ENCODE assay signal across 1 cellular context in genomic region chr7:100568176-100568935, GRCh38.
TF ChIP-seq lines count a peak whose summit lies in the region.

No MANE protein-coding gene starts in this region.

TF ChIP-seq in HepG2, 621 proteins besides CTCF, POLR2A, EP300 and RAD21 (continued from another document and continues in another):
- TF ChIP-seq ZUFSP (CRISPR knock-in tag; IDR thresholded peaks at IDR 0.05; ENCODE audit: borderline replicate concordance): no peak
- TF ChIP-seq PCBP2 (optimal IDR thresholded peaks at IDR 0.05; ENCODE audit: low read depth, low read length, poor library complexity, severe bottlenecking): no peak
- TF ChIP-seq ZNF225 (CRISPR knock-in tag; IDR thresholded peaks at IDR 0.05): no peak
- no peak for TF ChIP-seq PHF8 (CRISPR knock-in tag; IDR thresholded peaks at IDR 0.05)
- TF ChIP-seq, protein P1, sequence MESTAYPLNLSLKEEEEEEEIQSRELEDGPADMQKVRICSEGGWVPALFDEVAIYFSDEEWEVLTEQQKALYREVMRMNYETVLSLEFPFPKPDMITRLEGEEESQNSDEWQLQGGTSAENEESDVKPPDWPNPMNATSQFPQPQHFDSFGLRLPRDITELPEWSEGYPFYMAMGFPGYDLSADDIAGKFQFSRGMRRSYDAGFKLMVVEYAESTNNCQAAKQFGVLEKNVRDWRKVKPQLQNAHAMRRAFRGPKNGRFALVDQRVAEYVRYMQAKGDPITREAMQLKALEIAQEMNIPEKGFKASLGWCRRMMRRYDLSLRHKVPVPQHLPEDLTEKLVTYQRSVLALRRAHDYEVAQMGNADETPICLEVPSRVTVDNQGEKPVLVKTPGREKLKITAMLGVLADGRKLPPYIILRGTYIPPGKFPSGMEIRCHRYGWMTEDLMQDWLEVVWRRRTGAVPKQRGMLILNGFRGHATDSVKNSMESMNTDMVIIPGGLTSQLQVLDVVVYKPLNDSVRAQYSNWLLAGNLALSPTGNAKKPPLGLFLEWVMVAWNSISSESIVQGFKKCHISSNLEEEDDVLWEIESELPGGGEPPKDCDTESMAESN (CRISPR knock-in tag; conservative IDR thresholded peaks at IDR 0.05): no peak; the same call in none of the 2 replicates
- no peak for TF ChIP-seq ZNF549 (CRISPR knock-in tag; IDR thresholded peaks at IDR 0.05)
- no peak; the same call in 1 of the 2 replicates for TF ChIP-seq ZBTB7A (CRISPR knock-in tag; IDR thresholded peaks at IDR 0.05)
- TF ChIP-seq ZNF468 (CRISPR knock-in tag; IDR thresholded peaks at IDR 0.05): no peak
- peak; percentile 18 for TF ChIP-seq CCAR2 (optimal IDR thresholded peaks at IDR 0.05; ENCODE audit: low read depth, low read length)
- peak; percentile 73 for TF ChIP-seq MEIS2 (CRISPR knock-in tag; IDR thresholded peaks at IDR 0.05)
- TF ChIP-seq RFX3 (CRISPR knock-in tag; IDR thresholded peaks at IDR 0.05): no peak
- TF ChIP-seq ZGPAT (CRISPR knock-in tag; IDR thresholded peaks at IDR 0.05): peak; percentile 83
- TF ChIP-seq FIP1L1 (IDR thresholded peaks at IDR 0.05; ENCODE audit: borderline replicate concordance, insufficient read depth, low read depth, low read length): 0 out of 2 replicates have a peak, but pooled peaks have one; percentile 14
- TF ChIP-seq ZNF776 (CRISPR knock-in tag; IDR thresholded peaks at IDR 0.05): peak; percentile 81
- TF ChIP-seq ZNF639 (CRISPR knock-in tag; conservative IDR thresholded peaks at IDR 0.05): 0 out of 2 replicates have a peak, but pooled peaks have one; percentile 32
- peak; percentile 91; the same call in 1 of the 2 replicates for TF ChIP-seq ZNF790 (CRISPR knock-in tag; IDR thresholded peaks at IDR 0.05; ENCODE audit: borderline replicate concordance)
- TF ChIP-seq SETDB1 (CRISPR knock-in tag; IDR thresholded peaks at IDR 0.05; ENCODE audit: borderline replicate concordance): no peak
- TF ChIP-seq HNRNPK (IDR thresholded peaks at IDR 0.05; ENCODE audit: low read depth, low read length, poor library complexity, severe bottlenecking): peak; percentile 36
- TF ChIP-seq, protein P2, sequence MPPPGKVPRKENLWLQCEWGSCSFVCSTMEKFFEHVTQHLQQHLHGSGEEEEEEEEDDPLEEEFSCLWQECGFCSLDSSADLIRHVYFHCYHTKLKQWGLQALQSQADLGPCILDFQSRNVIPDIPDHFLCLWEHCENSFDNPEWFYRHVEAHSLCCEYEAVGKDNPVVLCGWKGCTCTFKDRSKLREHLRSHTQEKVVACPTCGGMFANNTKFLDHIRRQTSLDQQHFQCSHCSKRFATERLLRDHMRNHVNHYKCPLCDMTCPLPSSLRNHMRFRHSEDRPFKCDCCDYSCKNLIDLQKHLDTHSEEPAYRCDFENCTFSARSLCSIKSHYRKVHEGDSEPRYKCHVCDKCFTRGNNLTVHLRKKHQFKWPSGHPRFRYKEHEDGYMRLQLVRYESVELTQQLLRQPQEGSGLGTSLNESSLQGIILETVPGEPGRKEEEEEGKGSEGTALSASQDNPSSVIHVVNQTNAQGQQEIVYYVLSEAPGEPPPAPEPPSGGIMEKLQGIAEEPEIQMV (CRISPR knock-in tag; IDR thresholded peaks at IDR 0.05; ENCODE audit: low read depth): no peak
- no peak for TF ChIP-seq GMEB1 (CRISPR knock-in tag; IDR thresholded peaks at IDR 0.05; ENCODE audit: borderline replicate concordance)
- TF ChIP-seq GFI1 (CRISPR knock-in tag; IDR thresholded peaks at IDR 0.05; ENCODE audit: borderline replicate concordance): peak; percentile 60
- peak; percentile 68; the same call in 1 of the 2 replicates for TF ChIP-seq SOX13 (IDR thresholded peaks at IDR 0.05)
- TF ChIP-seq SOX13 (CRISPR knock-in tag; conservative IDR thresholded peaks at IDR 0.05 in 1 of 2, IDR thresholded peaks at IDR 0.05 in 1 of 2): peak in 1 of 2 experiments; percentile 76; a peak in 2 of 4 replicates
- peak; percentile 35; the same call in 1 of the 2 replicates for TF ChIP-seq ZNF264 (CRISPR knock-in tag; IDR thresholded peaks at IDR 0.05)
- TF ChIP-seq, protein P3, sequence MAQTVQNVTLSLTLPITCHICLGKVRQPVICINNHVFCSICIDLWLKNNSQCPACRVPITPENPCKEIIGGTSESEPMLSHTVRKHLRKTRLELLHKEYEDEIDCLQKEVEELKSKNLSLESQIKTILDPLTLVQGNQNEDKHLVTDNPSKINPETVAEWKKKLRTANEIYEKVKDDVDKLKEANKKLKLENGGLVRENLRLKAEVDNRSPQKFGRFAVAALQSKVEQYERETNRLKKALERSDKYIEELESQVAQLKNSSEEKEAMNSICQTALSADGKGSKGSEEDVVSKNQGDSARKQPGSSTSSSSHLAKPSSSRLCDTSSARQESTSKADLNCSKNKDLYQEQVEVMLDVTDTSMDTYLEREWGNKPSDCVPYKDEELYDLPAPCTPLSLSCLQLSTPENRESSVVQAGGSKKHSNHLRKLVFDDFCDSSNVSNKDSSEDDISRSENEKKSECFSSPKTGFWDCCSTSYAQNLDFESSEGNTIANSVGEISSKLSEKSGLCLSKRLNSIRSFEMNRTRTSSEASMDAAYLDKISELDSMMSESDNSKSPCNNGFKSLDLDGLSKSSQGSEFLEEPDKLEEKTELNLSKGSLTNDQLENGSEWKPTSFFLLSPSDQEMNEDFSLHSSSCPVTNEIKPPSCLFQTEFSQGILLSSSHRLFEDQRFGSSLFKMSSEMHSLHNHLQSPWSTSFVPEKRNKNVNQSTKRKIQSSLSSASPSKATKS (CRISPR knock-in tag; IDR thresholded peaks at IDR 0.05): no peak
- TF ChIP-seq, protein P4, sequence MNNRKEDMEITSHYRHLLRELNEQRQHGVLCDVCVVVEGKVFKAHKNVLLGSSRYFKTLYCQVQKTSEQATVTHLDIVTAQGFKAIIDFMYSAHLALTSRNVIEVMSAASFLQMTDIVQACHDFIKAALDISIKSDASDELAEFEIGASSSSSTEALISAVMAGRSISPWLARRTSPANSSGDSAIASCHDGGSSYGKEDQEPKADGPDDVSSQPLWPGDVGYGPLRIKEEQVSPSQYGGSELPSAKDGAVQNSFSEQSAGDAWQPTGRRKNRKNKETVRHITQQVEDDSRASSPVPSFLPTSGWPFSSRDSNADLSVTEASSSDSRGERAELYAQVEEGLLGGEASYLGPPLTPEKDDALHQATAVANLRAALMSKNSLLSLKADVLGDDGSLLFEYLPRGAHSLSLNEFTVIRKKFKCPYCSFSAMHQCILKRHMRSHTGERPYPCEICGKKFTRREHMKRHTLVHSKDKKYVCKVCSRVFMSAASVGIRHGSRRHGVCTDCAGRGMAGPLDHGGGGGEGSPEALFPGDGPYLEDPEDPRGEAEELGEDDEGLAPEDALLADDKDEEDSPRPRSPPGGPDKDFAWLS (CRISPR knock-in tag; IDR thresholded peaks at IDR 0.05; ENCODE audit: borderline replicate concordance): no peak
- TF ChIP-seq SMC3 (IDR thresholded peaks at IDR 0.05; ENCODE audit: low read length): no peak
- TF ChIP-seq RBAK (CRISPR knock-in tag; IDR thresholded peaks at IDR 0.05): no peak
- TF ChIP-seq PITX1 (CRISPR knock-in tag; IDR thresholded peaks at IDR 0.05): peak; percentile 57
- TF ChIP-seq SP4 (CRISPR knock-in tag; IDR thresholded peaks at IDR 0.05): no peak; the same call in 1 of the 2 replicates
- TF ChIP-seq ZNF282 (IDR thresholded peaks at IDR 0.05; ENCODE audit: partially characterized antibody): no peak
- peak; percentile 78; the same call in 1 of the 2 replicates for TF ChIP-seq ZFP37 (CRISPR knock-in tag; IDR thresholded peaks at IDR 0.05; ENCODE audit: borderline replicate concordance)
- TF ChIP-seq, protein P5, sequence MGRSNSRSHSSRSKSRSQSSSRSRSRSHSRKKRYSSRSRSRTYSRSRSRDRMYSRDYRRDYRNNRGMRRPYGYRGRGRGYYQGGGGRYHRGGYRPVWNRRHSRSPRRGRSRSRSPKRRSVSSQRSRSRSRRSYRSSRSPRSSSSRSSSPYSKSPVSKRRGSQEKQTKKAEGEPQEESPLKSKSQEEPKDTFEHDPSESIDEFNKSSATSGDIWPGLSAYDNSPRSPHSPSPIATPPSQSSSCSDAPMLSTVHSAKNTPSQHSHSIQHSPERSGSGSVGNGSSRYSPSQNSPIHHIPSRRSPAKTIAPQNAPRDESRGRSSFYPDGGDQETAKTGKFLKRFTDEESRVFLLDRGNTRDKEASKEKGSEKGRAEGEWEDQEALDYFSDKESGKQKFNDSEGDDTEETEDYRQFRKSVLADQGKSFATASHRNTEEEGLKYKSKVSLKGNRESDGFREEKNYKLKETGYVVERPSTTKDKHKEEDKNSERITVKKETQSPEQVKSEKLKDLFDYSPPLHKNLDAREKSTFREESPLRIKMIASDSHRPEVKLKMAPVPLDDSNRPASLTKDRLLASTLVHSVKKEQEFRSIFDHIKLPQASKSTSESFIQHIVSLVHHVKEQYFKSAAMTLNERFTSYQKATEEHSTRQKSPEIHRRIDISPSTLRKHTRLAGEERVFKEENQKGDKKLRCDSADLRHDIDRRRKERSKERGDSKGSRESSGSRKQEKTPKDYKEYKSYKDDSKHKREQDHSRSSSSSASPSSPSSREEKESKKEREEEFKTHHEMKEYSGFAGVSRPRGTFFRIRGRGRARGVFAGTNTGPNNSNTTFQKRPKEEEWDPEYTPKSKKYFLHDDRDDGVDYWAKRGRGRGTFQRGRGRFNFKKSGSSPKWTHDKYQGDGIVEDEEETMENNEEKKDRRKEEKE (IDR thresholded peaks at IDR 0.05): no peak
- TF ChIP-seq NFRKB (IDR thresholded peaks at IDR 0.05): no peak
